8 cellular contexts compared by ENCODE assay signal in genomic region chr15:98442379-98442833, GRCh38.
DNase-seq lines count a peak whose midpoint lies in the region; ATAC-seq and TF ChIP-seq lines count a peak whose summit lies in the region.

No MANE protein-coding gene starts in this region.

- CTCF ChIA-PET in PC-3 (lab: Charles Lee) = no interaction called here

- ATAC-seq in GM21381 (IDR thresholded peaks at IDR 0.05; ENCODE audit: unreplicated experiment) (peak; percentile 56), PC-3 (peak; percentile 92), heart right ventricle (peak in 1 of 8 donors; percentile 70)

- no peaks in the 10 kb centered on the region for H3K9me2 ChIP-seq in PC-3 (replicated peaks; ENCODE audit: low read length)

- BruUV-seq in PC-3 (replicated peaks; lab: Mats Ljungman, UMichigan) = no TSS peak

- H3K9me3 ChIP-seq in PC-3 (ENCODE audit: low read length) (no peaks in the 10 kb centered on the region), heart right ventricle (no peaks in the 10 kb centered on the region)

- H3K9ac ChIP-seq in PC-3 (ENCODE audit: low read length) = no peak overlapping the region

- H3K4me2 ChIP-seq in PC-3 (ENCODE audit: low read length) = peak overlapping the region; percentile 56

- no peaks in the 10 kb centered on the region for H3F3A ChIP-seq in PC-3 (ENCODE audit: low read length, unreplicated experiment)

- WGBS in heart right ventricle, 2 donors = 26 to 27% methylated on average over 4 of the region's 4 CpGs

- POLR2A ChIA-PET in PC-3 (lab: Charles Lee; ENCODE audit: unreplicated experiment) = no interaction called here

- H2AFZ ChIP-seq in PC-3 (ENCODE audit: low read length) = no peak overlapping the region

- intact Hi-C loops in PC-3 (cut with micrococcal nuclease) = loop anchor here (1.0 to 5.0 kb wide), 2 partner anchors 205 to 634 kb away; partner anchors contain the start of gene IGF1R
- intact Hi-C loops in heart right ventricle (cut with DNase I) = loop anchor here in 8 of 10 donors (2.0 to 10.0 kb wide), 5 partner anchors 630 to 642 kb away; no protein-coding TSS in a partner anchor

- no peaks in the 10 kb centered on the region for H3K36me3 ChIP-seq in PC-3 (ENCODE audit: low read depth, low read length)
- H3K36me3 ChIP-seq in heart right ventricle = no peaks in the 10 kb centered on the region

- no peak overlapping the region for H3K27ac ChIP-seq in PC-3 (ENCODE audit: low read length)
- no peak overlapping the region for H3K27ac ChIP-seq in heart right ventricle

- H3K4me1 ChIP-seq in PC-3 (ENCODE audit: insufficient read depth, low read length) (peaks cover 9% of the 10 kb centered on the region), heart right ventricle (no peaks in the 10 kb centered on the region)

- no peaks in the 10 kb centered on the region for H3K79me2 ChIP-seq in PC-3 (ENCODE audit: low read length)

- peak; percentile 93 for TF ChIP-seq CTCF in PC-3 (conservative IDR thresholded peaks at IDR 0.05; ENCODE audit: low read depth, low read length)
- peak; percentile 51 to 77 (median 72) for TF ChIP-seq CTCF in heart right ventricle (IDR thresholded peaks at IDR 0.05)

- DNase-seq in Daoy (ENCODE audit: low read depth) (peak; percentile 92), HT1080 (ENCODE audit: low read depth) (peak; percentile 85), PC-3 (peak; percentile 88), heart right ventricle (no peak), retina (peak; percentile 68), UCSD-AML1 (lab: John Stamatoyannopoulos, UW; ENCODE audit: unreplicated experiment) (no peak)
- peak; percentile 16 for DNase-seq in activated naive CD4-positive, alpha-beta T cell treated with Interleukin-2 at 50 U/mL for 16 hours

- no peak overlapping the region for H3K4me3 ChIP-seq in PC-3 (ENCODE audit: low read length)
- no peak overlapping the region for H3K4me3 ChIP-seq in heart right ventricle

- H4K20me1 ChIP-seq in PC-3 (ENCODE audit: low read length) = no peaks in the 10 kb centered on the region

- H3K27me3 ChIP-seq in PC-3 (ENCODE audit: low read length) (peaks cover 24% of the 10 kb centered on the region), heart right ventricle (peaks cover 0 to 39% (median 13%) of the 10 kb centered on the region in 7 donors)

Comparison
In these comparisons a context has a peak if more than half of its experiments do, and no peak if none do; other contexts are left out.
1. DNase-seq: peak in Daoy (single experiment), HT1080 (single experiment), PC-3 (single experiment), activated naive CD4-positive, alpha-beta T cell treated with Interleukin-2 at 50 U/mL for 16 hours (single experiment) and retina (single experiment); none in heart right ventricle (0 of 2) and UCSD-AML1 (single experiment).